Comparison of ENCODE assay signal across 13 cellular contexts in the genomic region with DNA sequence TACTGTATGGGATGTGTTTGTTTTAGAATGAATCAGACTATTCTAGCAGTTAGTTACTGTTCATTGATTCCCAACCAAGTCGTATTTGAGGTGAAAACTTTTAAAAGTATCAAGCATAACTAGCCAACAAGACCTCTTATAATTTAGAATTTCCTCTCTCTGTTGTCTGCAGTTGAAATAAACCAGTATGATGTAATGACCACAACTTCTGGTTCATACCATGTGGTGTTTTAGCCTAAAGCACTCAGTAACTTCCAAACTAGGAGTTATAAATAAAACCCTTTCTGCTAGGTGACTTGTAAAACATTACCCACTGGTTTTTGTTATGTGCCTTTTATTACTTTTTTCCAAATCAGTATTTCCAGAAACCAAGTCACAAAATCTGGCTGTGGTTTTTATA. TPM values are rescaled to one million over a fixed set of nuclear protein-coding genes. Genes with fewer than 3 reads are reported as not detected.
DNase-seq lines count a peak whose midpoint lies in the region; ATAC-seq and TF ChIP-seq lines count a peak whose summit lies in the region.
"Had no signal": no experiment of that assay in that cellular context is flagged by ENCODE, and none has a peak within 500 bp of the region (broad histone marks: within the 10 kb centered on the region; RNA-seq: fewer than 3 reads in every experiment).

No MANE protein-coding gene starts in this region.

- CTCF ChIA-PET in BJ (lab: Yijun Ruan, JAX) = interaction anchor here (1.1 kb wide), 1 partner anchor 515 kb away, joined by 3 read pairs; no protein-coding TSS in a partner anchor

- H3K9me3 ChIP-seq in colonic mucosa = no peaks in the 10 kb centered on the region

- H3K4me3 ChIP-seq in BJ (ENCODE audit: low read depth, low read length) (no peak overlapping the region), HL-60 (replicated peaks; ENCODE audit: insufficient read depth, low read length) (no peak overlapping the region), dorsolateral prefrontal cortex (no peak overlapping the region), colonic mucosa (no peak overlapping the region)

- peak overlapping the region; percentile 48 for H3K27ac ChIP-seq in HL-60 (replicated peaks)
- no peak overlapping the region for H3K27ac ChIP-seq in dorsolateral prefrontal cortex
- H3K27ac ChIP-seq in colonic mucosa = no peak overlapping the region
- H3K27ac ChIP-seq: C4-2B had no signal

- H3K27me3 ChIP-seq in BJ (ENCODE audit: control insufficient read depth, insufficient read depth, low read length) (no peaks in the 10 kb centered on the region), HL-60 (ENCODE audit: insufficient read depth, poor library complexity, severe bottlenecking) (no peaks in the 10 kb centered on the region), dorsolateral prefrontal cortex (no peaks in the 10 kb centered on the region), colonic mucosa (no peaks in the 10 kb centered on the region)

- peak; percentile 81 for DNase-seq in BJ (ENCODE audit: low read depth)
- DNase-seq in HL-60 (ENCODE audit: low read depth in 1 of 2, low spot score in 1 of 2) = peak in 1 of 2 experiments; percentile 31
- DNase-seq in dedifferentiated amniotic fluid mesenchymal stem cell (ENCODE audit: extremely low spot score) = peak; percentile 40
- DNase-seq in NCI-H187 treated with DMSO at 0.1 percent for 48 hours (lab: John Stamatoyannopoulos, UW) = no peak
- DNase-seq in dorsolateral prefrontal cortex = no peak
- DNase-seq in colonic mucosa = no peak
- no peak for DNase-seq in effector CD4-positive, alpha-beta T cell
- DNase-seq: activated T-cell treated with anti-CD3 and anti-CD28 coated beads, Interleukin-2, amount 50 U/mL, for 24 hours; effector memory CD8-positive, alpha-beta T cell; NCI-H2081 had no signal

- POLR2A ChIA-PET in BJ (lab: Charles Lee) = interaction anchor here (0.6 kb wide), 1 partner anchor 19 kb away, joined by 7 read pairs; no protein-coding TSS in a partner anchor

- intact Hi-C loops in dorsolateral prefrontal cortex (cut with DNase I) (no loop called here), colonic mucosa (cut with DNase I) (no loop called here)

- H3K36me3 ChIP-seq in BJ (ENCODE audit: control insufficient read depth, insufficient read depth, low read length) (no peaks in the 10 kb centered on the region), colonic mucosa (no peaks in the 10 kb centered on the region)

- H3K9ac ChIP-seq in colonic mucosa (ENCODE audit: low read depth in 2 of 2, low read length in 2 of 2) = no peak overlapping the region

- no peaks in the 10 kb centered on the region for H3K4me1 ChIP-seq in colonic mucosa

- TF ChIP-seq CTCF in BJ (IDR thresholded peaks at IDR 0.05; ENCODE audit: insufficient read depth, low read depth, low read length) (no peak), HL-60 (IDR thresholded peaks at IDR 0.05; ENCODE audit: insufficient read depth, low read length) (no peak), dorsolateral prefrontal cortex (IDR thresholded peaks at IDR 0.05 in 54 of 56, conservative IDR thresholded peaks at IDR 0.05 in 2 of 56; ENCODE audit: low read depth in 1 of 56, partially characterized antibody in 56 of 56) (no peak), colonic mucosa (IDR thresholded peaks at IDR 0.05) (no peak)

- ATAC-seq in GM19463 (IDR thresholded peaks at IDR 0.05; ENCODE audit: unreplicated experiment) = peak; percentile 82
- ATAC-seq: effector memory CD8-positive, alpha-beta T cell had no signal

RNA-seq across cellular contexts. Expression of a gene that starts 19.8 kb away (rescaled TPM):
- polyA plus RNA-seq in BJ (2011; rRNA removed) = not detected in 2 replicates
- not detected in 2 replicates for polyA minus RNA-seq in BJ (2011; rRNA and poly(A)+ RNA removed)
- 10 to 100 TPM in 80 of 120 experiments, 1 to 10 TPM in 39, under 1 TPM in 1; 0.95 to 39.3 (median 13.1) TPM for total RNA-seq in dorsolateral prefrontal cortex
- total RNA-seq in colonic mucosa = under 1 TPM; 0.17 to 0.72 TPM
- total RNA-seq: T-helper 1 cell treated with Interleukin-12 subunit alpha and Interleukin-12 subunit beta and Interleukin-4 antibody, amounts not matched to agents 30 ng/mL and 1 ng/mL, for 36 hours had no signal

RNA-seq across cellular contexts. Expression of a gene that starts 56.5 kb away (rescaled TPM):
- 0.07 and 0.12 TPM in 2 replicates for polyA plus RNA-seq in BJ (2011; rRNA removed)
- polyA minus RNA-seq in BJ (2011; rRNA and poly(A)+ RNA removed) = 0.09 and 0.10 TPM in 2 replicates
- total RNA-seq in dorsolateral prefrontal cortex (1 to 10 TPM in 21 of 120 experiments, under 1 TPM in 99; 0.11 to 2.1 (median 0.69) TPM), colonic mucosa (1 to 10 TPM in 1 of 2 donors, under 1 TPM in 1; 0.96 to 1.5 TPM)
- total RNA-seq: T-helper 1 cell treated with Interleukin-12 subunit alpha and Interleukin-12 subunit beta and Interleukin-4 antibody, amounts not matched to agents 30 ng/mL and 1 ng/mL, for 36 hours had no signal

Comparison
In these comparisons a context has a peak if more than half of its experiments do, and no peak if none do; other contexts are left out.
1. DNase-seq: peak in BJ (single experiment) and dedifferentiated amniotic fluid mesenchymal stem cell (single experiment); none in NCI-H187 treated with DMSO at 0.1 percent for 48 hours (single experiment), dorsolateral prefrontal cortex (0 of 10), colonic mucosa (single experiment) and effector CD4-positive, alpha-beta T cell (single experiment).